Comparison of ENCODE assay signal across 1 cellular context in the genomic region with DNA sequence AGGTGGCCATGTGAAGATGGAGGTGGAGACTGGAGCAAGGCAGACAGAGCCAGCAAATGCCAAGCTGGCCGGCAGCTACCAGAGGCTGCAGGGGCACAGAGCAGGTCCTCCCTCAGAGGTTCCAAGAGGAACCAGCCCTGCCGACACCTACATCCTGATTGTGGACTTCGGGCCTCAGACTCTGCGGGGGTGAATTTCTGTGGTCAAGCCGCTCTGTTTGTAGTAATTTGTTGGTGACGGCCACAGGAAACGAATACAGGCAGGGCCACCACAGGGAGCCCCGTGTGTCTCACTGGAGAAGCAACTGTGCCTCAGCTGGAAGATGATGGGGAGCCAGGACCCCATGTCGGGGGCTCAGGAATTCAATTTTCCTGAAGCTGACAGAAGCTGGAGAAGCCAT.
TF ChIP-seq lines count a peak whose summit lies in the region.

No MANE protein-coding gene starts in this region.

TF ChIP-seq in H1, 55 proteins besides CTCF, POLR2A, EP300 and RAD21 (continued from another document):
- TF ChIP-seq CHD7 (IDR thresholded peaks at IDR 0.05; ENCODE audit: insufficient replicate concordance, low read length) = no peak
- TF ChIP-seq TAF7 (optimal IDR thresholded peaks at IDR 0.05; ENCODE audit: borderline replicate concordance, low read depth, low read length) = no peak
- no peak for TF ChIP-seq TAF1 (IDR thresholded peaks at IDR 0.05; ENCODE audit: low read depth, low read length)
- no peak for TF ChIP-seq MAFK (IDR thresholded peaks at IDR 0.05; ENCODE audit: low read depth, low read length)
- TF ChIP-seq KDM1A (IDR thresholded peaks at IDR 0.05; ENCODE audit: borderline replicate concordance, low read length) = no peak
- TF ChIP-seq NANOG (IDR thresholded peaks at IDR 0.05; ENCODE audit: insufficient read depth, low read depth, low read length, poor library complexity, severe bottlenecking) = no peak
- no peak for TF ChIP-seq CTBP2 (IDR thresholded peaks at IDR 0.05; ENCODE audit: borderline replicate concordance, insufficient read depth, insufficient read length, low read length)
- no peak for TF ChIP-seq SAP30 (IDR thresholded peaks at IDR 0.05; ENCODE audit: insufficient read depth, insufficient replicate concordance, low read length)
- TF ChIP-seq NRF1 (IDR thresholded peaks at IDR 0.05; ENCODE audit: low read depth, low read length) = no peak
- no peak for TF ChIP-seq ASH2L (IDR thresholded peaks at IDR 0.05; ENCODE audit: low read length)
- no peak for TF ChIP-seq SUZ12 (IDR thresholded peaks at IDR 0.05; ENCODE audit: low read length)
- no peak for TF ChIP-seq CEBPB (IDR thresholded peaks at IDR 0.05; ENCODE audit: low read depth, low read length)
- TF ChIP-seq CHD1 (IDR thresholded peaks at IDR 0.05; ENCODE audit: low read depth, low read length) = no peak
- TF ChIP-seq RXRA (IDR thresholded peaks at IDR 0.05; ENCODE audit: insufficient read depth, low read depth, low read length) = no peak
- no peak for TF ChIP-seq GABPA (IDR thresholded peaks at IDR 0.05; ENCODE audit: borderline replicate concordance, insufficient read depth, low read length)
- no peak for TF ChIP-seq RBBP5 (IDR thresholded peaks at IDR 0.05; ENCODE audit: borderline replicate concordance, low read depth, low read length)
- no peak for TF ChIP-seq RFX5 (IDR thresholded peaks at IDR 0.05; ENCODE audit: borderline replicate concordance, low read depth, low read length)
- no peak for TF ChIP-seq BRCA1 (IDR thresholded peaks at IDR 0.05; ENCODE audit: low read depth, low read length)
- no peak for TF ChIP-seq CBX5 (IDR thresholded peaks at IDR 0.05; ENCODE audit: low read depth, low read length)
TF ChIP-seq in H1: peak in this region for 0.
